8 cellular contexts compared by ENCODE assay signal in the genomic region with DNA sequence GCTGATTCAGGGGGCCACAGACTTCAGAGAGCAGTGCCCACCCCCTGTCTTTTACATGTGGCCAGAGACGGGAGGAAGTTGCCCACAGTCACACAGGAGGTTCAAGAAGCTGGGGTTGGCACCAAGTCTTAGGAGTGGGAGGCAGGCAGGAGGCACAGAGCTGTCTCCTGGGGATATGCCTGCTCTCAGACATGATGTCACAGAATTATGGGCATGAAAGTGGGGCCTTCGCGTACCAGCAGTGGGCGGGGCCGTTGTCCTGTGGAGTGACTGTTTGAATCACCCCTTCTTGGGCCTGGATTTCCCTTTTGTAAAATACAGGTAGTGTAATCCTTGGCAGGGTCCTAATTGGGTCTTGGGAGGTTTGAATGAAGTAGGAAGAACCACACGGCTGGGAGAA.
A peak's percentile ranks its signal among the peaks of the same experiment; 100 is the strongest.
DNase-seq lines count a peak whose midpoint lies in the region; ATAC-seq lines count a peak whose summit lies in the region.

No MANE protein-coding gene starts in this region.

- H3K27ac ChIP-seq in esophagus (ENCODE audit: low read depth in 2 of 2, low read length in 1 of 2) = peak overlapping the region; percentile 91 to 92

- peak overlapping the region; percentile 72 for H3K27ac Mint-ChIP-seq in stimulated activated naive CD8-positive, alpha-beta T cell treated with anti-CD3 and anti-CD28 coated beads, Interleukin-15, Interleukin-2, amounts not matched to agents 100 ng/mL and 50 ng/mL, for 24 hours

- no peaks in the 10 kb centered on the region for H3K9me3 ChIP-seq in esophagus (ENCODE audit: control insufficient read depth in 2 of 2, insufficient read depth in 1 of 2, low read depth in 1 of 2, low read length in 1 of 2)

- 50 to 51% methylated on average over 6 of the region's 6 CpGs for WGBS in esophagus, 2 donors

- peaks cover 0 to 17% of the 10 kb centered on the region in 2 donors for H3K36me3 ChIP-seq in esophagus (ENCODE audit: control insufficient read depth in 2 of 2, insufficient read depth in 2 of 2, low read length in 1 of 2)

- no peaks in the 10 kb centered on the region for H3K9me3 Mint-ChIP-seq in stimulated activated naive CD8-positive, alpha-beta T cell treated with anti-CD3 and anti-CD28 coated beads, Interleukin-15, Interleukin-2, amounts not matched to agents 100 ng/mL and 50 ng/mL, for 24 hours

- H3K4me1 Mint-ChIP-seq in stimulated activated naive CD8-positive, alpha-beta T cell treated with anti-CD3 and anti-CD28 coated beads, Interleukin-15, Interleukin-2, amounts not matched to agents 100 ng/mL and 50 ng/mL, for 24 hours (ENCODE audit: low read depth) = peaks cover 54% of the 10 kb centered on the region

- H3K4me3 Mint-ChIP-seq in stimulated activated naive CD8-positive, alpha-beta T cell treated with anti-CD3 and anti-CD28 coated beads, Interleukin-15, Interleukin-2, amounts not matched to agents 100 ng/mL and 50 ng/mL, for 24 hours = no peak overlapping the region

- H3K27me3 Mint-ChIP-seq in stimulated activated naive CD8-positive, alpha-beta T cell treated with anti-CD3 and anti-CD28 coated beads, Interleukin-15, Interleukin-2, amounts not matched to agents 100 ng/mL and 50 ng/mL, for 24 hours = no peaks in the 10 kb centered on the region

- DNase-seq in EH (ENCODE audit: low read depth) (peak; percentile 36), Kasumi-1 (lab: John Stamatoyannopoulos, UW) (peak; percentile 58 to 78), ACHN (no peak)
- no peak for DNase-seq in stimulated activated CD4-positive, alpha-beta T cell treated with anti-CD3 and anti-CD28 coated beads, Interleukin-4, amount 100 ng/mL, for 4 hours
- DNase-seq in central memory CD4-positive, alpha-beta T cell = no peak

- H3K27me3 ChIP-seq in esophagus (ENCODE audit: control insufficient read depth in 1 of 2, insufficient read depth in 2 of 2, low read length in 2 of 2) = no peaks in the 10 kb centered on the region

- peak; percentile 29 for ATAC-seq in GM21526 (IDR thresholded peaks at IDR 0.05; ENCODE audit: low FRiP score, unreplicated experiment)

- no peaks in the 10 kb centered on the region for H3K36me3 Mint-ChIP-seq in stimulated activated naive CD8-positive, alpha-beta T cell treated with anti-CD3 and anti-CD28 coated beads, Interleukin-15, Interleukin-2, amounts not matched to agents 100 ng/mL and 50 ng/mL, for 24 hours (ENCODE audit: low read depth)

- H3K4me1 ChIP-seq in esophagus (ENCODE audit: control insufficient read depth in 2 of 2, insufficient read depth in 2 of 2, low read length in 1 of 2) = peaks cover 25 to 62% of the 10 kb centered on the region in 2 donors

- H3K4me3 ChIP-seq in esophagus (ENCODE audit: low read depth in 1 of 2, low read length in 2 of 2) = no peak overlapping the region

- in situ Hi-C loops in ACHN (cut with HindIII; ENCODE audit: low pct_ligation_motif_present, low pct_unique_long_range_greater_than_20kb, low sequenced_read_pairs) = no loop called here

Comparison
In these comparisons a context has a peak if more than half of its experiments do, and no peak if none do; other contexts are left out.
1. DNase-seq: peak in EH (single experiment) and Kasumi-1 (2 of 2); none in ACHN (single experiment), stimulated activated CD4-positive, alpha-beta T cell treated with anti-CD3 and anti-CD28 coated beads, Interleukin-4, amount 100 ng/mL, for 4 hours (0 of 2) and central memory CD4-positive, alpha-beta T cell (single experiment).